In genomic region chr18:70075906-70076305, GRCh38 we compare ENCODE assay signal across 33 cellular contexts.
DNase-seq lines count a peak whose midpoint lies in the region; ATAC-seq, FAIRE-seq and TF ChIP-seq lines count a peak whose summit lies in the region.
"Had no signal": no experiment of that assay in that cellular context is flagged by ENCODE, and none has a peak within 500 bp of the region (broad histone marks: within the 10 kb centered on the region; RNA-seq: fewer than 3 reads in every experiment).

No MANE protein-coding gene starts in this region.

- no peaks in the 10 kb centered on the region for H3K36me3 Mint-ChIP-seq in chondrocyte (ENCODE audit: low read depth)
- no peaks in the 10 kb centered on the region for H3K36me3 Mint-ChIP-seq in glutamatergic neuron (ENCODE audit: unreplicated experiment)

- H3K4me2 ChIP-seq in HepG2 (ENCODE audit: low read depth, low read length) (no peak overlapping the region), PC-9 (no peak overlapping the region)
- H3K4me2 ChIP-seq: BLaER1 treated with 17β-estradiol and CSF1 and Interleukin-3, amounts not matched to agents 10 nM and 100 nM; smooth muscle cell had no signal

- H3K27ac ChIP-seq in HepG2 (ENCODE audit: extremely low read length, insufficient read depth, low read length): no peak overlapping the region
- H3K27ac ChIP-seq in right lobe of liver: no peak overlapping the region
- no peak overlapping the region for H3K27ac ChIP-seq in PC-9
- H3K27ac ChIP-seq: BLaER1 treated with 17β-estradiol and CSF1 and Interleukin-3, amounts not matched to agents 10 nM and 100 nM; esophagus muscularis mucosa; pancreas; upper lobe of left lung had no signal

- no peak overlapping the region for H2AFZ ChIP-seq in HepG2 (ENCODE audit: low read length)
- H2AFZ ChIP-seq in PC-9: no peak overlapping the region

- no peak for DNase-seq in HepG2 (ENCODE audit: low spot score)
- no peak for DNase-seq in right lobe of liver
- DNase-seq in chondrocyte (ENCODE audit: low spot score): no peak
- no peak for DNase-seq in glutamatergic neuron
- DNase-seq in NCI-H1092 (lab: John Stamatoyannopoulos, UW): no peak
- DNase-seq in CD1c-positive myeloid dendritic cell (ENCODE audit: extremely low spot score): no peak
- no peak for DNase-seq in PC-9
- DNase-seq: activated CD4-positive, alpha-beta memory T cell treated with anti-CD3 and anti-CD28 coated beads for 36 hours; activated CD4-positive, alpha-beta T cell treated with anti-CD3 and anti-CD28 coated beads for 1 hour; activated T-cell treated with anti-CD3 and anti-CD28 coated beads, Interleukin-2, amount 50 U/mL, for 72 hours; dermis blood vessel endothelial cell; immature natural killer cell; left colon; NCI-H1105; NCI-H2029; NCI-H526; nephron progenitor cell; pancreas; retina; SHP77; stimulated activated naive CD4-positive, alpha-beta T cell; upper lobe of left lung had no signal

- no peak overlapping the region for H3K4me3 Mint-ChIP-seq in chondrocyte (ENCODE audit: unreplicated experiment)
- no peak overlapping the region for H3K4me3 Mint-ChIP-seq in glutamatergic neuron (ENCODE audit: unreplicated experiment)
- H3K4me3 Mint-ChIP-seq: activated CD4-positive, alpha-beta memory T cell treated with anti-CD3 and anti-CD28 coated beads for 36 hours; activated T-cell treated with anti-CD3 and anti-CD28 coated beads, Interleukin-2, amount 50 U/mL, for 72 hours; central memory CD8-positive, alpha-beta T cell; immature natural killer cell; memory B cell; nephron progenitor cell; T-helper 2 cell treated with Interferon-gamma antibody and Interleukin-4, amounts not matched to agents 5 μg/mL and 100 μg/mL, for 36 hours had no signal

- BruUV-seq in HepG2 (replicated peaks; lab: Mats Ljungman, UMichigan) (no TSS peak), PC-9 (replicated peaks; lab: Mats Ljungman, UMichigan) (no TSS peak)

- intact Hi-C loops in HepG2 (cut with micrococcal nuclease; ENCODE audit: unreplicated experiment) (loop anchor here (10.0 kb wide), 2 partner anchors 591 to 831 kb away; no protein-coding TSS in a partner anchor), right lobe of liver (cut with DNase I) (no loop called here), PC-9 (cut with micrococcal nuclease; ENCODE audit: unreplicated experiment) (no loop called here)

- FAIRE-seq in HepG2 (lab: Jason Lieb, UNC): no peak
- FAIRE-seq: G401.6, H1, K562, pancreas had no signal

- no peak for TF ChIP-seq RAD21 in HepG2 (CRISPR knock-in tag; IDR thresholded peaks at IDR 0.05)

- H3K9me3 ChIP-seq in HepG2 (ENCODE audit: low read length): no peaks in the 10 kb centered on the region
- no peaks in the 10 kb centered on the region for H3K9me3 ChIP-seq in right lobe of liver
- H3K9me3 ChIP-seq in PC-9 (ENCODE audit: insufficient read depth, low read depth): no peaks in the 10 kb centered on the region
- H3K9me3 ChIP-seq: BLaER1 treated with 17β-estradiol and CSF1 and Interleukin-3, amounts not matched to agents 10 nM and 100 nM; esophagus muscularis mucosa; pancreas; upper lobe of left lung had no signal

- H3K4me1 Mint-ChIP-seq in chondrocyte (ENCODE audit: low read depth) (peaks cover 12% of the 10 kb centered on the region), glutamatergic neuron (ENCODE audit: low read depth, unreplicated experiment) (peaks cover 6% of the 10 kb centered on the region)
- H3K4me1 Mint-ChIP-seq: central memory CD8-positive, alpha-beta T cell; memory B cell; nephron progenitor cell had no signal

- H3K27me3 Mint-ChIP-seq in chondrocyte (ENCODE audit: low read depth) (no peaks in the 10 kb centered on the region), glutamatergic neuron (ENCODE audit: unreplicated experiment) (no peaks in the 10 kb centered on the region)
- H3K27me3 Mint-ChIP-seq: activated CD4-positive, alpha-beta memory T cell treated with anti-CD3 and anti-CD28 coated beads for 36 hours; central memory CD8-positive, alpha-beta T cell; memory B cell had no signal

- no peak for TF ChIP-seq CTCF in HepG2 (CRISPR knock-in tag; IDR thresholded peaks at IDR 0.05)
- peak in 1 of 4 donors; percentile 6 for TF ChIP-seq CTCF in right lobe of liver (IDR thresholded peaks at IDR 0.05)
- TF ChIP-seq CTCF in chondrocyte (IDR thresholded peaks at IDR 0.05): peak; percentile 51
- TF ChIP-seq CTCF in glutamatergic neuron (IDR thresholded peaks at IDR 0.05; ENCODE audit: partially characterized antibody, unreplicated experiment): peak; percentile 59
- no peak for TF ChIP-seq CTCF in PC-9 (conservative IDR thresholded peaks at IDR 0.05)

- no peaks in the 10 kb centered on the region for H3F3A ChIP-seq in PC-9 (ENCODE audit: insufficient read depth, low read depth)

- no peak for TF ChIP-seq POLR2A in HepG2 (IDR thresholded peaks at IDR 0.05; ENCODE audit: insufficient read depth in 1 of 2, low read depth in 2 of 2, low read length in 2 of 2)
- no peak for TF ChIP-seq POLR2A in right lobe of liver (IDR thresholded peaks at IDR 0.05)

- H3K79me2 ChIP-seq in HepG2 (ENCODE audit: insufficient read depth, low read length) (no peaks in the 10 kb centered on the region), PC-9 (ENCODE audit: low read depth) (no peaks in the 10 kb centered on the region)

- H3K36me3 ChIP-seq in HepG2 (replicated peaks in 1 of 2; ENCODE audit: control insufficient read depth in 1 of 2, insufficient read depth in 2 of 2, low read length in 2 of 2): peaks cover 0 to 5% of the 10 kb centered on the region in 2 experiments; a peak in 2 of 5 replicates
- H3K36me3 ChIP-seq in right lobe of liver: no peaks in the 10 kb centered on the region
- H3K36me3 ChIP-seq in PC-9 (ENCODE audit: low read depth): no peaks in the 10 kb centered on the region
- H3K36me3 ChIP-seq: pancreas had no signal

- POLR2A ChIA-PET in HepG2 (lab: Yijun Ruan, JAX): no interaction called here
- POLR2A ChIA-PET in PC-9 (lab: Charles Lee; ENCODE audit: unreplicated experiment): no interaction called here

- no peaks in the 10 kb centered on the region for H4K20me1 ChIP-seq in HepG2 (ENCODE audit: insufficient read depth, low read length)
- no peaks in the 10 kb centered on the region for H4K20me1 ChIP-seq in PC-9 (ENCODE audit: insufficient read depth)
- H4K20me1 ChIP-seq: BLaER1 treated with 17β-estradiol and CSF1 and Interleukin-3, amounts not matched to agents 10 nM and 100 nM had no signal

- no peaks in the 10 kb centered on the region for H3K4me1 ChIP-seq in HepG2 (ENCODE audit: insufficient read depth, low read length)
- H3K4me1 ChIP-seq in right lobe of liver: no peaks in the 10 kb centered on the region
- no peaks in the 10 kb centered on the region for H3K4me1 ChIP-seq in PC-9 (replicated peaks; ENCODE audit: insufficient read depth)
- H3K4me1 ChIP-seq: BLaER1 treated with 17β-estradiol and CSF1 and Interleukin-3, amounts not matched to agents 10 nM and 100 nM; esophagus muscularis mucosa; pancreas; upper lobe of left lung had no signal

- TF ChIP-seq EP300 in HepG2 (IDR thresholded peaks at IDR 0.05; ENCODE audit: low read depth in 2 of 2, low read length in 2 of 2): no peak
- TF ChIP-seq EP300 in HepG2 (CRISPR knock-in tag; IDR thresholded peaks at IDR 0.05; ENCODE audit: borderline replicate concordance): no peak

- ATAC-seq in HepG2 (no peak), right lobe of liver (no peak), HG02870 (IDR thresholded peaks at IDR 0.05; ENCODE audit: unreplicated experiment) (no peak)
- ATAC-seq: activated T-cell treated with anti-CD3 and anti-CD28 coated beads, Interleukin-2, amount 50 U/mL, for 72 hours; K562; left colon; Panc1; pancreas had no signal

- in situ Hi-C loops in HepG2 (cut with HindIII; ENCODE audit: extremely low pct_ligation_motif_present, low pct_unique_long_range_greater_than_20kb): no loop called here

- no peaks in the 10 kb centered on the region for H3K27me3 ChIP-seq in HepG2 (ENCODE audit: control insufficient read depth in 1 of 2, insufficient read depth in 2 of 2, low read length in 2 of 2)
- H3K27me3 ChIP-seq in right lobe of liver: no peaks in the 10 kb centered on the region
- no peaks in the 10 kb centered on the region for H3K27me3 ChIP-seq in PC-9 (ENCODE audit: insufficient read depth, low read depth)
- H3K27me3 ChIP-seq: BLaER1 treated with 17β-estradiol and CSF1 and Interleukin-3, amounts not matched to agents 10 nM and 100 nM; esophagus muscularis mucosa; pancreas; upper lobe of left lung had no signal

- H3K4me3 ChIP-seq in HepG2 (replicated peaks in 1 of 3; ENCODE audit: insufficient read depth in 1 of 3, low read depth in 2 of 3, low read length in 3 of 3): no peak overlapping the region
- H3K4me3 ChIP-seq in right lobe of liver: no peak overlapping the region
- H3K4me3 ChIP-seq in PC-9: no peak overlapping the region
- H3K4me3 ChIP-seq: BLaER1 treated with 17β-estradiol and CSF1 and Interleukin-3, amounts not matched to agents 10 nM and 100 nM; esophagus muscularis mucosa; K562; pancreas; smooth muscle cell; upper lobe of left lung had no signal

- CTCF ChIA-PET in HepG2 (lab: Yijun Ruan, JAX; ENCODE audit: low intra/inter-chr PET ratio, low total read pairs) (no interaction called here), PC-9 (lab: Charles Lee) (no interaction called here)

- no peak overlapping the region for H3K9ac ChIP-seq in HepG2 (ENCODE audit: insufficient read depth, low read depth, low read length)
- H3K9ac ChIP-seq: BLaER1 treated with 17β-estradiol and CSF1 and Interleukin-3, amounts not matched to agents 10 nM and 100 nM had no signal

- H3K27ac Mint-ChIP-seq in chondrocyte (ENCODE audit: unreplicated experiment) (no peak overlapping the region), glutamatergic neuron (ENCODE audit: unreplicated experiment) (peak overlapping the region; percentile 69)
- H3K27ac Mint-ChIP-seq: activated CD4-positive, alpha-beta memory T cell treated with anti-CD3 and anti-CD28 coated beads for 36 hours; activated T-cell treated with anti-CD3 and anti-CD28 coated beads, Interleukin-2, amount 50 U/mL, for 72 hours; immature natural killer cell; memory B cell; nephron progenitor cell; T-helper 2 cell treated with Interferon-gamma antibody and Interleukin-4, amounts not matched to agents 5 μg/mL and 100 μg/mL, for 36 hours had no signal

- H3K9me2 ChIP-seq in PC-9 (ENCODE audit: insufficient read depth): no peaks in the 10 kb centered on the region

- H3K9me3 Mint-ChIP-seq in chondrocyte (ENCODE audit: low read depth) (peaks cover 8% of the 10 kb centered on the region), glutamatergic neuron (ENCODE audit: unreplicated experiment) (peaks cover 2% of the 10 kb centered on the region)
- H3K9me3 Mint-ChIP-seq: activated CD4-positive, alpha-beta memory T cell treated with anti-CD3 and anti-CD28 coated beads for 36 hours; activated T-cell treated with anti-CD3 and anti-CD28 coated beads, Interleukin-2, amount 50 U/mL, for 72 hours; central memory CD8-positive, alpha-beta T cell; immature natural killer cell; memory B cell; T-helper 2 cell treated with Interferon-gamma antibody and Interleukin-4, amounts not matched to agents 5 μg/mL and 100 μg/mL, for 36 hours had no signal

Comparison
In these comparisons a context has a peak if more than half of its experiments do, and no peak if none do; other contexts are left out.
1. CTCF ChIP-seq: peak in chondrocyte (single experiment) and glutamatergic neuron (single experiment); none in HepG2 (single experiment) and PC-9 (single experiment).